Comparison of ENCODE assay signal across 28 cellular contexts in genomic region chr11:121777056-121777455, GRCh38.
"Had no signal": no experiment of that assay in that cellular context is flagged by ENCODE, and none has a peak within 500 bp of the region (broad histone marks: within the 10 kb centered on the region; RNA-seq: fewer than 3 reads in every experiment).

No MANE protein-coding gene starts in this region.

- H3K36me3 ChIP-seq: brain microvascular endothelial cell, heart left ventricle, left lung, lower lobe of right lung, right atrium auricular region, stomach, suprapubic skin, upper lobe of left lung had no signal

- H3K27me3 ChIP-seq: brain microvascular endothelial cell, dorsolateral prefrontal cortex, heart left ventricle, left lung, right atrium auricular region, stomach, suprapubic skin, upper lobe of left lung had no signal

- H3K27ac ChIP-seq: brain microvascular endothelial cell, dorsolateral prefrontal cortex, foreskin keratinocyte, heart left ventricle, left lung, lower lobe of right lung, parathyroid adenoma, right atrium auricular region, suprapubic skin, upper lobe of left lung had no signal

- ATAC-seq: activated T-cell treated with anti-CD3 and anti-CD28 coated beads, Interleukin-2, amount 50 U/mL, for 72 hours; foreskin keratinocyte; heart left ventricle; left lung; lower lobe of right lung; naive thymus-derived CD8-positive, alpha-beta T cell; stimulated activated memory B cell treated with anti-CD40 and anti-IgM and Interleukin-4, amounts not matched to agents 10 μg/mL and 1 μg/mL and 100 μg/mL, for 72 hours had no signal

- H2AFZ ChIP-seq: parathyroid adenoma had no signal

- H3K4me1 ChIP-seq: left lung, lower lobe of right lung, parathyroid adenoma, right atrium auricular region, stomach, suprapubic skin, upper lobe of left lung had no signal

- H3K4me3 ChIP-seq: coronary artery, dorsolateral prefrontal cortex, heart left ventricle, left lung, lower lobe of right lung, right atrium auricular region, smooth muscle cell, stomach, suprapubic skin, upper lobe of left lung had no signal

- DNase-seq: activated CD4-positive, alpha-beta T cell treated with anti-CD3 and anti-CD28 coated beads for 4 hours; activated CD4-positive, alpha-beta T cell treated with anti-CD3 and anti-CD28 coated beads, Interleukin-2, amount 50 U/mL, for 4 hours; activated naive CD4-positive, alpha-beta T cell; activated T-cell treated with anti-CD3 and anti-CD28 coated beads for 4 hours; activated T-cell treated with anti-CD3 and anti-CD28 coated beads, Interleukin-2, amount 50 U/mL, for 72 hours; aorta; brain microvascular endothelial cell; dorsolateral prefrontal cortex; effector memory CD4-positive, alpha-beta T cell; foreskin keratinocyte; heart left ventricle; left lung; lower lobe of right lung; mesenchymal stem cell; naive thymus-derived CD8-positive, alpha-beta T cell; nucleus accumbens; stimulated activated CD4-positive, alpha-beta T cell treated with anti-CD3 and anti-CD28 coated beads, Interleukin-1b, Interleukin-23, amount 100 ng/mL, for 48 hours; stimulated activated CD4-positive, alpha-beta T cell treated with anti-CD3 and anti-CD28 coated beads, Interleukin-4, amount 100 ng/mL, for 4 hours; stimulated activated CD8-positive, alpha-beta memory T cell treated with anti-CD3 and anti-CD28 coated beads, Interleukin-4, amount 100 ng/mL, for 48 hours; stomach; T-helper 1 cell; upper lobe of left lung had no signal

- H3K79me2 ChIP-seq: parathyroid adenoma had no signal

- H3K4me2 ChIP-seq: smooth muscle cell had no signal

- H3K9ac ChIP-seq: parathyroid adenoma had no signal

- H3K9me3 ChIP-seq: heart left ventricle, left lung, lower lobe of right lung, right atrium auricular region, stomach, suprapubic skin, upper lobe of left lung had no signal
